Comparison of ENCODE assay signal across 1 cellular context in genomic region chr1:40951943-40952743, GRCh38.
TF ChIP-seq lines count a peak whose summit lies in the region.

No MANE protein-coding gene starts in this region.

TF ChIP-seq in H1, 55 proteins besides CTCF, POLR2A, EP300 and RAD21 (continued from another document):
- TF ChIP-seq CHD7 (IDR thresholded peaks at IDR 0.05; ENCODE audit: insufficient replicate concordance, low read length) = no peak
- TF ChIP-seq, protein P1, sequence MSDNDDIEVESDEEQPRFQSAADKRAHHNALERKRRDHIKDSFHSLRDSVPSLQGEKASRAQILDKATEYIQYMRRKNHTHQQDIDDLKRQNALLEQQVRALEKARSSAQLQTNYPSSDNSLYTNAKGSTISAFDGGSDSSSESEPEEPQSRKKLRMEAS (IDR thresholded peaks at IDR 0.05) = peak; percentile 64
- no peak for TF ChIP-seq CREB1 (IDR thresholded peaks at IDR 0.05)
- TF ChIP-seq ZNF274 (IDR thresholded peaks at IDR 0.05; ENCODE audit: borderline replicate concordance, extremely low read depth, low read length) = no peak
- no peak for TF ChIP-seq ATF2 (IDR thresholded peaks at IDR 0.05; ENCODE audit: low read length)
